Comparison of ENCODE assay signal across 9 cellular contexts in genomic region chr20:36237477-36237876, GRCh38. TPM values are rescaled to one million over a fixed set of nuclear protein-coding genes. Genes with fewer than 3 reads are reported as not detected.
DNase-seq lines count a peak whose midpoint lies in the region; ATAC-seq and TF ChIP-seq lines count a peak whose summit lies in the region.
"Had no signal": no experiment of that assay in that cellular context is flagged by ENCODE, and none has a peak within 500 bp of the region (broad histone marks: within the 10 kb centered on the region; RNA-seq: fewer than 3 reads in every experiment).

No MANE protein-coding gene starts in this region.

- peaks cover 21% of the 10 kb centered on the region for H3K36me3 ChIP-seq in A673 (ENCODE audit: insufficient read depth, low read length, poor library complexity, severe bottlenecking)
- H3K36me3 ChIP-seq in HUES48 (ENCODE audit: control insufficient read depth, insufficient read depth, low read length), result peaks cover 29% of the 10 kb centered on the region
- peaks cover 15% of the 10 kb centered on the region for H3K36me3 ChIP-seq in brain microvascular endothelial cell (replicated peaks)

- H3K27ac ChIP-seq in A673 (ENCODE audit: low read depth, low read length, poor library complexity, severe bottlenecking) (no peak overlapping the region), HUES48 (ENCODE audit: low read depth, low read length) (no peak overlapping the region), brain microvascular endothelial cell (no peak overlapping the region)

- no peak overlapping the region for H3K9ac ChIP-seq in HUES48 (ENCODE audit: low read depth, low read length)

- BruUV-seq in A673 (replicated peaks; lab: Mats Ljungman, UMichigan), result no TSS peak

- H3K4me3 ChIP-seq in A673 (ENCODE audit: low read depth, low read length, poor library complexity, severe bottlenecking) (peak overlapping the region; percentile 77), HUES48 (ENCODE audit: low read depth, low read length) (peak overlapping the region; percentile 96), brain microvascular endothelial cell (ENCODE audit: low read depth, low read length) (peak overlapping the region; percentile 91), mononuclear cell (ENCODE audit: low read length) (peak overlapping the region; percentile 83)

- POLR2A ChIA-PET in A673 (lab: Charles Lee; ENCODE audit: low non-redundant PET), result no interaction called here

- no peak for TF ChIP-seq CTCF in A673 (conservative IDR thresholded peaks at IDR 0.05; ENCODE audit: low read depth, low read length)
- no peak for TF ChIP-seq CTCF in brain microvascular endothelial cell (IDR thresholded peaks at IDR 0.05; ENCODE audit: low read depth, low read length, missing control alignments)
- no peak for TF ChIP-seq CTCF in omental fat pad (IDR thresholded peaks at IDR 0.05)

- CTCF ChIA-PET in A673 (lab: Charles Lee), result interaction anchor here (0.7 kb wide), 1 partner anchor 10 kb away, joined by 3 read pairs; no protein-coding TSS in a partner anchor

- DNase-seq in A673 (ENCODE audit: low spot score) (peak; percentile 30), brain microvascular endothelial cell (no peak), GDM1 (lab: John Stamatoyannopoulos, UW) (no peak), omental fat pad (ENCODE audit: low spot score) (no peak), HUDEP-2 (lab: John Stamatoyannopoulos, UW; ENCODE audit: unreplicated experiment in 76 of 76) (no peak), SIG-M5 (lab: John Stamatoyannopoulos, UW) (no peak)
- DNase-seq: mucosa of descending colon had no signal

- ATAC-seq in omental fat pad (ENCODE audit: low FRiP score), result no peak
- ATAC-seq: mucosa of descending colon had no signal

- H3K9me3 ChIP-seq in A673 (ENCODE audit: low read depth, low read length, poor library complexity, severe bottlenecking), result no peaks in the 10 kb centered on the region
- H3K9me3 ChIP-seq in HUES48 (ENCODE audit: control insufficient read depth, insufficient read depth, low read length), result no peaks in the 10 kb centered on the region
- no peaks in the 10 kb centered on the region for H3K9me3 ChIP-seq in mononuclear cell (ENCODE audit: low read depth, low read length)
- H3K9me3 ChIP-seq: mucosa of descending colon had no signal

- in situ Hi-C loops in brain microvascular endothelial cell (cut with HindIII; ENCODE audit: low pct_ligation_motif_present, low sequenced_read_pairs), result no loop called here

- H3K4me1 ChIP-seq in A673 (ENCODE audit: insufficient read depth, low read length, poor library complexity, severe bottlenecking) (peaks cover 4% of the 10 kb centered on the region), HUES48 (ENCODE audit: control insufficient read depth, insufficient read depth, low read length) (peaks cover 10% of the 10 kb centered on the region), mononuclear cell (ENCODE audit: insufficient read depth, low read length) (peaks cover 26% of the 10 kb centered on the region)

- intact Hi-C loops in A673 (cut with micrococcal nuclease; ENCODE audit: unreplicated experiment), result no loop called here

- H3K27me3 ChIP-seq in A673 (replicated peaks; ENCODE audit: insufficient read depth, low read depth, low read length, poor library complexity), result no peaks in the 10 kb centered on the region
- no peaks in the 10 kb centered on the region for H3K27me3 ChIP-seq in HUES48 (ENCODE audit: control insufficient read depth, insufficient read depth, low read length)
- H3K27me3 ChIP-seq in brain microvascular endothelial cell (replicated peaks), result no peaks in the 10 kb centered on the region
- no peaks in the 10 kb centered on the region for H3K27me3 ChIP-seq in mononuclear cell (ENCODE audit: insufficient read depth, low read length)

RNA-seq across cellular contexts. Expression of gene AAR2, which starts 1.2 kb away (rescaled TPM):
- total RNA-seq in A673 (2021) (32.3 and 33.6 TPM in 2 replicates), mononuclear cell (34.2 TPM), omental fat pad (10 to 100 TPM; 30.8 to 40.5 (median 32.3) TPM)
